Comparison of ENCODE assay signal across 38 cellular contexts in the genomic region with DNA sequence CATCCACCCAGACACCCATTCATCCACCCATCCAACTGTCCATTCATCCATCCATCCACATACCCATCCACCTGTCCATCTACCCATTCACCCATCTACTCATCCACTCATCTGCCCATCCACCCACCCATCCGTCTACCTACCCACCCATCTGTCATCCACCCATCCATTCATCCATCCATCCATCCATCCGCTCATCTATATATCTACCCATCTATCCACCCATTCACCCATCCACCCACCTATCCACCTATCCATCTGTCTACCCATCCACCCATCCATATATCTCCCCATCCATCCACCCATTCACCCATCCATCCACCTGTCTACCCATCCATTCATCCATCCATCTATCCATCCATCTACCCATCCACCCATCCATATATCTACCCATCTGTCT.
"Had no signal": no experiment of that assay in that cellular context is flagged by ENCODE, and none has a peak within 500 bp of the region (broad histone marks: within the 10 kb centered on the region; RNA-seq: fewer than 3 reads in every experiment).

No MANE protein-coding gene starts in this region.

- H3K27me3 Mint-ChIP-seq: activated naive CD8-positive, alpha-beta T cell; activated T-cell treated with anti-CD3 and anti-CD28 coated beads, Interleukin-2, amount 50 U/mL, for 24 hours; activated T-helper 17 cell treated with anti-CD3 and anti-CD28 coated beads, Interleukin-2, amount 50 U/mL, for 72 hours; effector memory CD8-positive, alpha-beta T cell; T-helper 17 cell had no signal

- H3K4me2 ChIP-seq: hepatocyte had no signal

- H3K27ac ChIP-seq: cardiac muscle cell, epithelial cell of prostate, hepatocyte had no signal

- ATAC-seq: activated CD4-positive, alpha-beta T cell treated with anti-CD3 and anti-CD28 coated beads for 36 hours; activated T-cell treated with anti-CD3 and anti-CD28 coated beads, Interleukin-2, amount 50 U/mL, for 72 hours; activated T-helper 17 cell treated with anti-CD3 and anti-CD28 coated beads, Interleukin-2, amount 50 U/mL, for 72 hours; effector memory CD8-positive, alpha-beta T cell; gastroesophageal sphincter; T-helper 17 cell had no signal

- H3K4me3 ChIP-seq: adrenal gland, breast epithelium, cardiac muscle cell, esophagus squamous epithelium, gastroesophageal sphincter, heart right ventricle, hepatocyte had no signal

- DNase-seq: activated CD4-positive, alpha-beta memory T cell treated with anti-CD3 and anti-CD28 coated beads, Interleukin-2, amount 10 ng/mL, durations not matched to agents 7 days and 5 days; activated CD4-positive, alpha-beta T cell treated with anti-CD3 and anti-CD28 coated beads for 36 hours; activated CD4-positive, alpha-beta T cell treated with anti-CD3 and anti-CD28 coated beads, Interleukin-2, amount 10 ng/mL, durations not matched to agents 24 days and 14 days; activated CD4-positive, alpha-beta T cell treated with anti-CD3 and anti-CD28 coated beads, Interleukin-2, amount 50 U/mL, for 4 hours; activated CD4-positive, CD25-positive, alpha-beta regulatory T cell; activated CD4-positive, CD25-positive, alpha-beta regulatory T cell treated with anti-CD3 and anti-CD28 coated beads, Interleukin-2, amount 50 U/mL, for 72 hours; activated CD8-positive, alpha-beta memory T cell treated with anti-CD3 and anti-CD28 coated beads, Interleukin-2, amount 50 U/mL, for 48 hours; activated effector memory CD4-positive, alpha-beta T cell treated with Interleukin-2 at 50 U/mL for 16 hours; activated gamma-delta T cell treated with Interleukin-2 at 50 U/mL for 16 hours; activated naive CD4-positive, alpha-beta T cell treated with anti-CD3 and anti-CD28 coated beads, Interleukin-2, amount 50 U/mL, for 16 hours; activated naive CD4-positive, alpha-beta T cell treated with Interleukin-2 at 50 U/mL for 16 hours; activated T-cell treated with anti-CD3 and anti-CD28 coated beads for 4 hours; activated T-cell treated with anti-CD3 and anti-CD28 coated beads, Interleukin-2, amount 50 U/mL, for 24 hours; activated T-cell treated with anti-CD3 and anti-CD28 coated beads, Interleukin-2, amount 50 U/mL, for 72 hours; adrenal gland; amygdala; aorta; central memory CD4-positive, alpha-beta T cell; cerebellar nuclear complex; cortex of kidney; dermis blood vessel endothelial cell; effector CD4-positive, alpha-beta T cell; effector memory CD8-positive, alpha-beta T cell; esophagus squamous epithelium; foreskin melanocyte; heart right ventricle; T-helper 1 cell; T-helper 17 cell; T1000 had no signal

- H3K79me2 ChIP-seq: hepatocyte had no signal

- H2AFZ ChIP-seq: hepatocyte had no signal

- H3K27ac Mint-ChIP-seq: activated CD4-positive, alpha-beta memory T cell treated with anti-CD3 and anti-CD28 coated beads, Interleukin-2, amount 10 ng/mL, durations not matched to agents 7 days and 5 days; activated CD4-positive, alpha-beta T cell treated with anti-CD3 and anti-CD28 coated beads for 36 hours; activated CD4-positive, alpha-beta T cell treated with anti-CD3 and anti-CD28 coated beads, Interleukin-2, amount 10 ng/mL, durations not matched to agents 24 days and 14 days; activated naive CD8-positive, alpha-beta T cell; activated T-cell treated with anti-CD3 and anti-CD28 coated beads, Interleukin-2, amount 50 U/mL, for 24 hours; activated T-cell treated with anti-CD3 and anti-CD28 coated beads, Interleukin-2, amount 50 U/mL, for 72 hours; brain; T-helper 17 cell; T-helper 2 cell treated with Interferon-gamma antibody and Interleukin-4, amounts not matched to agents 5 μg/mL and 100 μg/mL, for 36 hours had no signal

- H3K36me3 ChIP-seq: adrenal gland, cardiac muscle cell, esophagus squamous epithelium had no signal

- H3K9me3 ChIP-seq: adrenal gland, breast epithelium, esophagus squamous epithelium had no signal

- H3K27me3 ChIP-seq: adrenal gland, breast epithelium, cardiac muscle cell, esophagus squamous epithelium, gastroesophageal sphincter, heart right ventricle, hepatocyte had no signal

- H3K4me3 Mint-ChIP-seq: activated CD4-positive, alpha-beta memory T cell treated with anti-CD3 and anti-CD28 coated beads, Interleukin-2, amount 10 ng/mL, durations not matched to agents 7 days and 5 days; activated CD4-positive, alpha-beta T cell treated with anti-CD3 and anti-CD28 coated beads for 36 hours; activated CD4-positive, alpha-beta T cell treated with anti-CD3 and anti-CD28 coated beads, Interleukin-2, amount 10 ng/mL, durations not matched to agents 24 days and 14 days; activated naive CD8-positive, alpha-beta T cell; activated T-cell treated with anti-CD3 and anti-CD28 coated beads, Interleukin-2, amount 50 U/mL, for 24 hours; activated T-cell treated with anti-CD3 and anti-CD28 coated beads, Interleukin-2, amount 50 U/mL, for 72 hours; activated T-helper 17 cell treated with anti-CD3 and anti-CD28 coated beads, Interleukin-2, amount 50 U/mL, for 72 hours; brain; effector memory CD8-positive, alpha-beta T cell; T-helper 17 cell; T-helper 2 cell treated with Interferon-gamma antibody and Interleukin-4, amounts not matched to agents 5 μg/mL and 100 μg/mL, for 36 hours had no signal
